Comparison of ENCODE assay signal across 11 cellular contexts in genomic region chr20:19802492-19803158, GRCh38. TPM values are rescaled to one million over a fixed set of nuclear protein-coding genes. Genes with fewer than 3 reads are reported as not detected.
DNase-seq lines count a peak whose midpoint lies in the region; ATAC-seq, FAIRE-seq and TF ChIP-seq lines count a peak whose summit lies in the region.
"Had no signal": no experiment of that assay in that cellular context is flagged by ENCODE, and none has a peak within 500 bp of the region (broad histone marks: within the 10 kb centered on the region; RNA-seq: fewer than 3 reads in every experiment).

No MANE protein-coding gene starts in this region.

- no peaks in the 10 kb centered on the region for H3K9me3 ChIP-seq in WERI-Rb-1 (ENCODE audit: severe bottlenecking)

- H3K27ac ChIP-seq in WERI-Rb-1, result no peak overlapping the region
- H3K27ac ChIP-seq: SK-N-MC had no signal

- ATAC-seq in left colon (peak; percentile 89), HG03025 (IDR thresholded peaks at IDR 0.05; ENCODE audit: low FRiP score, unreplicated experiment) (no peak)
- ATAC-seq in activated T-helper 17 cell treated with anti-CD3 and anti-CD28 coated beads, Interleukin-2, amount 50 U/mL, for 72 hours (replicated peaks), result no peak

- peak; percentile 58 for TF ChIP-seq CTCF in WERI-Rb-1 (IDR thresholded peaks at IDR 0.05; ENCODE audit: low read depth, low read length)

- H3K27me3 Mint-ChIP-seq in activated T-helper 17 cell treated with anti-CD3 and anti-CD28 coated beads, Interleukin-2, amount 50 U/mL, for 72 hours, result peaks cover 3% of the 10 kb centered on the region

- H3K36me3 Mint-ChIP-seq in activated T-helper 17 cell treated with anti-CD3 and anti-CD28 coated beads, Interleukin-2, amount 50 U/mL, for 72 hours (ENCODE audit: low read depth), result no peaks in the 10 kb centered on the region

- H3K27me3 ChIP-seq in WERI-Rb-1 (ENCODE audit: insufficient read depth, low read depth, severe bottlenecking), result no peaks in the 10 kb centered on the region

- H3K4me3 ChIP-seq in WERI-Rb-1 (ENCODE audit: low read depth, low read length), result no peak overlapping the region
- H3K4me3 ChIP-seq: SK-N-MC had no signal

- no peak overlapping the region for H3K4me3 Mint-ChIP-seq in activated T-helper 17 cell treated with anti-CD3 and anti-CD28 coated beads, Interleukin-2, amount 50 U/mL, for 72 hours

- H3K9me3 Mint-ChIP-seq in activated T-helper 17 cell treated with anti-CD3 and anti-CD28 coated beads, Interleukin-2, amount 50 U/mL, for 72 hours, result no peaks in the 10 kb centered on the region

- H3K36me3 ChIP-seq in WERI-Rb-1, result no peaks in the 10 kb centered on the region

- intact Hi-C loops in left colon (cut with DNase I, micrococcal nuclease), result no loop called here

- H3K27ac Mint-ChIP-seq in activated T-helper 17 cell treated with anti-CD3 and anti-CD28 coated beads, Interleukin-2, amount 50 U/mL, for 72 hours, result no peak overlapping the region

- no peaks in the 10 kb centered on the region for H3K4me1 Mint-ChIP-seq in activated T-helper 17 cell treated with anti-CD3 and anti-CD28 coated beads, Interleukin-2, amount 50 U/mL, for 72 hours

- DNase-seq in AML-193 (lab: John Stamatoyannopoulos, UW) (peak; percentile 12 to 35), HT1080 (ENCODE audit: low read depth) (peak; percentile 69), WERI-Rb-1 (peak; percentile 45), left colon (peak in 1 of 2 donors; percentile 31), NCI-H446 (lab: John Stamatoyannopoulos, UW) (no peak), GM19239 (ENCODE audit: insufficient read length, low spot score) (no peak)

- FAIRE-seq in GM19239 (lab: Jason Lieb, UNC), result no peak
- FAIRE-seq: G401.6, islet of Langerhans had no signal

RNA-seq across cellular contexts. Expression of gene RIN2, which starts 44.6 kb away (rescaled TPM):
- total RNA-seq in HT1080 (2014; rRNA removed; shearing (Covaris generic)), result 65.7 and 66.1 TPM in 2 replicates
- 27.4 and 27.8 TPM in 2 replicates for polyA plus RNA-seq in HT1080 (2015; cell fraction: cytosol; rRNA removed)
- polyA plus RNA-seq in HT1080 (2015; cell fraction: nucleus; rRNA removed), result 29.8 and 34.0 TPM in 2 replicates
- 10 to 100 TPM; 72.3 to 97.8 TPM for total RNA-seq in left colon
- not detected for total RNA-seq in activated T-helper 17 cell treated with anti-CD3 and anti-CD28 coated beads, Interleukin-2, amount 50 U/mL, for 72 hours

Comparison
In these comparisons a context has a peak if more than half of its experiments do, and no peak if none do; other contexts are left out.
1. DNase-seq: peak in AML-193 (2 of 2), HT1080 (single experiment) and WERI-Rb-1 (single experiment); none in NCI-H446 (0 of 2) and GM19239 (single experiment).
2. RNA of gene RIN2, which starts 44.6 kb away (total RNA-seq): 72.3 to 97.8 TPM in left colon and 65.7 to 66.1 TPM in HT1080; not detected in activated T-helper 17 cell treated with anti-CD3 and anti-CD28 coated beads, Interleukin-2, amount 50 U/mL, for 72 hours; every median in the first group is over 10 times any median in the second.